ENCODE assay signal across 8 cellular contexts in the genomic region with DNA sequence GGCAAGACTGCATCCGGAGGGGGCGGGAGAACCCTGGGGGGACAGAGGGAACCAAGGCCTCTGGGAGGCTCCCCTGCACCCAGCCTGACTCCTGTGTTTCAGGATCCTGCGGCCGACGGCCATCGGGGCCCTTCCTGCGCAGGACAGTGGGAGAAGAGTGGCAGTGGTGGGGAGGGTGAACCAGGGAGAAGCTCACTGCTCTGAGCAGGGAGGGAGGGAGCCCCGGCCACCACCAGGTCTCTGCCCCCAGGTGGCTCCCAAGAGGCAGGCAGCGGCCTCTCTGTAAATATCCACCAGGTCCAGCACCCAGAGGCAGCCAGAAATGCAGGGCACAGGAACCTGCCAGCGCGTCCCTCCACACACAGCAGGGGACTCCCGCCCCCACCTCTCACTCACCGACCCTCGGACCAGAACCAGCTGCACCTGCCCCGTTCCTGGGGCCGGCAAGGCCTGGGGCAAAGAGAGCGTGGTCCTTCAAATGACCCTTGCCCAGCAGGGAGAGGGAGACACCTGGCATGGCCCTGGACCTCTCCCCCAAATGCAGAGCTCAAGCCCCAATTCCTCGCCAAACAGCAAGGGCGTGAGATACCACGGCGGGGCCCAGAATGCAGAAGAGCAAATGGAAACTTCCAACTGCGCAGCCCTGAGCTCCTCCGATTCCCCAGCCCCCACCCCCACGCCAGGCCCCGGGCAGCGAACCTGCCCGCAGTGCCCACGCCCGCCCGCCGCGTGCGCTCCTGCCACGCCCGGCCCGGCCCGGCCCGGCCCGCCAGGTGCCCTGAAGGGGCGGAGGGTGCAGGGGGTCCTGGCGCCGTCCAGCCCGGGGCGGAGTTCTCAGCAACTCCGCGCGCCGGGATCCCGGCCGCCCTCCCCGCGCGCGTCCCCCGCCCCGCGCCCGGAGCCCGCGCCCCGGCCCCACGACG. TPM values are rescaled to one million over a fixed set of nuclear protein-coding genes. Genes with fewer than 3 reads are reported as not detected.
A peak's percentile ranks its signal among the peaks of the same experiment; 100 is the strongest.
DNase-seq lines count a peak whose midpoint lies in the region; ATAC-seq and TF ChIP-seq lines count a peak whose summit lies in the region.

No MANE protein-coding gene starts in this region.

- H3K27ac Mint-ChIP-seq in activated T-helper 17 cell treated with anti-CD3 and anti-CD28 coated beads, Interleukin-2, amount 50 U/mL, for 72 hours, result no peak overlapping the region

- intact Hi-C loops in left ventricle myocardium inferior (cut with micrococcal nuclease), result no loop called here

- ATAC-seq in activated T-helper 17 cell treated with anti-CD3 and anti-CD28 coated beads, Interleukin-2, amount 50 U/mL, for 72 hours (replicated peaks), result peak; percentile 73
- ATAC-seq in GM21381 (IDR thresholded peaks at IDR 0.05; ENCODE audit: unreplicated experiment) (no peak), GM21360 (IDR thresholded peaks at IDR 0.05; ENCODE audit: unreplicated experiment) (no peak)

- H3K27ac ChIP-seq in C4-2B (no peak overlapping the region), left ventricle myocardium inferior (replicated peaks) (no peak overlapping the region), skeletal muscle tissue (ENCODE audit: low read depth, low read length) (no peak overlapping the region)

- H3K9me3 ChIP-seq in left ventricle myocardium inferior (replicated peaks), result no peaks in the 10 kb centered on the region
- H3K9me3 ChIP-seq in skeletal muscle tissue (ENCODE audit: control insufficient read depth in 3 of 3, low read length in 3 of 3), result no peaks in the 10 kb centered on the region

- TF ChIP-seq EP300 in Ishikawa (IDR thresholded peaks at IDR 0.05; ENCODE audit: borderline replicate concordance), result no peak

- peak overlapping the region; percentile 61 for H3K4me3 Mint-ChIP-seq in activated T-helper 17 cell treated with anti-CD3 and anti-CD28 coated beads, Interleukin-2, amount 50 U/mL, for 72 hours

- H3K9ac ChIP-seq in skeletal muscle tissue (ENCODE audit: low read depth in 1 of 3, low read length in 3 of 3), result peak overlapping the region in 2 of 3 donors; percentile 40 to 45

- H3K4me3 ChIP-seq in left ventricle myocardium inferior (peak overlapping the region; percentile 57), skeletal muscle tissue (ENCODE audit: low read length in 3 of 3) (peak overlapping the region; percentile 65 to 68 (median 67))

- H3K27me3 ChIP-seq in left ventricle myocardium inferior (ENCODE audit: low read depth), result peaks cover 95% of the 10 kb centered on the region
- H3K27me3 ChIP-seq in skeletal muscle tissue (ENCODE audit: control insufficient read depth in 3 of 3, insufficient read depth in 3 of 3, low read length in 3 of 3), result peaks cover 29 to 45% (median 37%) of the 10 kb centered on the region in 3 donors

- H3K9me3 Mint-ChIP-seq in activated T-helper 17 cell treated with anti-CD3 and anti-CD28 coated beads, Interleukin-2, amount 50 U/mL, for 72 hours, result no peaks in the 10 kb centered on the region

- peaks cover 15% of the 10 kb centered on the region for H3K27me3 Mint-ChIP-seq in activated T-helper 17 cell treated with anti-CD3 and anti-CD28 coated beads, Interleukin-2, amount 50 U/mL, for 72 hours

- peak; percentile 44 for TF ChIP-seq RAD21 in Ishikawa (IDR thresholded peaks at IDR 0.05; ENCODE audit: low read depth)

- no peak for DNase-seq in left ventricle myocardium inferior
- no peak for DNase-seq in NCI-H1694 treated with DMSO at 0.1 percent for 48 hours (lab: John Stamatoyannopoulos, UW)

- peaks cover 7% of the 10 kb centered on the region for H3K4me1 Mint-ChIP-seq in activated T-helper 17 cell treated with anti-CD3 and anti-CD28 coated beads, Interleukin-2, amount 50 U/mL, for 72 hours

- H3K36me3 ChIP-seq in left ventricle myocardium inferior, result no peaks in the 10 kb centered on the region
- H3K36me3 ChIP-seq in skeletal muscle tissue (ENCODE audit: control insufficient read depth in 3 of 3, insufficient read depth in 3 of 3, low read length in 3 of 3), result no peaks in the 10 kb centered on the region

- H3K36me3 Mint-ChIP-seq in activated T-helper 17 cell treated with anti-CD3 and anti-CD28 coated beads, Interleukin-2, amount 50 U/mL, for 72 hours (ENCODE audit: low read depth), result no peaks in the 10 kb centered on the region

- TF ChIP-seq CTCF in C4-2B (conservative IDR thresholded peaks at IDR 0.05), result peak; percentile 47
- peak; percentile 53 for TF ChIP-seq CTCF in left ventricle myocardium inferior (IDR thresholded peaks at IDR 0.05; ENCODE audit: borderline replicate concordance)

- H3K4me1 ChIP-seq in left ventricle myocardium inferior (peaks cover 3% of the 10 kb centered on the region), skeletal muscle tissue (ENCODE audit: control insufficient read depth in 3 of 3, insufficient read depth in 3 of 3, low read length in 3 of 3) (peaks cover 3 to 6% (median 3%) of the 10 kb centered on the region in 3 donors)

TF ChIP-seq in Ishikawa, 13 proteins besides CTCF, POLR2A, EP300 and RAD21:
- TF ChIP-seq, protein P1, sequence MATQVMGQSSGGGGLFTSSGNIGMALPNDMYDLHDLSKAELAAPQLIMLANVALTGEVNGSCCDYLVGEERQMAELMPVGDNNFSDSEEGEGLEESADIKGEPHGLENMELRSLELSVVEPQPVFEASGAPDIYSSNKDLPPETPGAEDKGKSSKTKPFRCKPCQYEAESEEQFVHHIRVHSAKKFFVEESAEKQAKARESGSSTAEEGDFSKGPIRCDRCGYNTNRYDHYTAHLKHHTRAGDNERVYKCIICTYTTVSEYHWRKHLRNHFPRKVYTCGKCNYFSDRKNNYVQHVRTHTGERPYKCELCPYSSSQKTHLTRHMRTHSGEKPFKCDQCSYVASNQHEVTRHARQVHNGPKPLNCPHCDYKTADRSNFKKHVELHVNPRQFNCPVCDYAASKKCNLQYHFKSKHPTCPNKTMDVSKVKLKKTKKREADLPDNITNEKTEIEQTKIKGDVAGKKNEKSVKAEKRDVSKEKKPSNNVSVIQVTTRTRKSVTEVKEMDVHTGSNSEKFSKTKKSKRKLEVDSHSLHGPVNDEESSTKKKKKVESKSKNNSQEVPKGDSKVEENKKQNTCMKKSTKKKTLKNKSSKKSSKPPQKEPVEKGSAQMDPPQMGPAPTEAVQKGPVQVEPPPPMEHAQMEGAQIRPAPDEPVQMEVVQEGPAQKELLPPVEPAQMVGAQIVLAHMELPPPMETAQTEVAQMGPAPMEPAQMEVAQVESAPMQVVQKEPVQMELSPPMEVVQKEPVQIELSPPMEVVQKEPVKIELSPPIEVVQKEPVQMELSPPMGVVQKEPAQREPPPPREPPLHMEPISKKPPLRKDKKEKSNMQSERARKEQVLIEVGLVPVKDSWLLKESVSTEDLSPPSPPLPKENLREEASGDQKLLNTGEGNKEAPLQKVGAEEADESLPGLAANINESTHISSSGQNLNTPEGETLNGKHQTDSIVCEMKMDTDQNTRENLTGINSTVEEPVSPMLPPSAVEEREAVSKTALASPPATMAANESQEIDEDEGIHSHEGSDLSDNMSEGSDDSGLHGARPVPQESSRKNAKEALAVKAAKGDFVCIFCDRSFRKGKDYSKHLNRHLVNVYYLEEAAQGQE (IDR thresholded peaks at IDR 0.05; ENCODE audit: low read depth), result no peak
- TF ChIP-seq YY1 (IDR thresholded peaks at IDR 0.05; ENCODE audit: low read depth), result no peak
- no peak for TF ChIP-seq CREB1 (IDR thresholded peaks at IDR 0.05; ENCODE audit: low read depth)
- no peak for TF ChIP-seq TCF12 (IDR thresholded peaks at IDR 0.05; ENCODE audit: low read depth)
- TF ChIP-seq NFIC (IDR thresholded peaks at IDR 0.05), result no peak
- no peak for TF ChIP-seq USF1 (IDR thresholded peaks at IDR 0.05)
- no peak for TF ChIP-seq TEAD4 (IDR thresholded peaks at IDR 0.05)
- TF ChIP-seq MAX (IDR thresholded peaks at IDR 0.05), result no peak
- TF ChIP-seq FOXM1 (IDR thresholded peaks at IDR 0.05; ENCODE audit: borderline replicate concordance, low read depth), result no peak
- no peak for TF ChIP-seq TAF1 (IDR thresholded peaks at IDR 0.05; ENCODE audit: low read depth)
- no peak for TF ChIP-seq ZBTB7A (IDR thresholded peaks at IDR 0.05; ENCODE audit: low read depth)
- no peak for TF ChIP-seq CEBPB (IDR thresholded peaks at IDR 0.05)
- no peak for TF ChIP-seq EGR1 (IDR thresholded peaks at IDR 0.05)

RNA-seq across cellular contexts. Expression of gene RASGEF1A, which starts 0.8 kb away (rescaled TPM):
- 1 to 10 TPM; 2.1 to 2.5 TPM for total RNA-seq in activated T-helper 17 cell treated with anti-CD3 and anti-CD28 coated beads, Interleukin-2, amount 50 U/mL, for 72 hours
- 1.1 TPM for total RNA-seq in left ventricle myocardium inferior
- under 0.01 TPM for total RNA-seq in skeletal muscle tissue
